Comparison of ENCODE assay signal across 26 cellular contexts in genomic region chr14:104818714-104819161, GRCh38. TPM values are rescaled to one million over a fixed set of nuclear protein-coding genes. Genes with fewer than 3 reads are reported as not detected.
A peak's percentile ranks its signal among the peaks of the same experiment; 100 is the strongest.
DNase-seq lines count a peak whose midpoint lies in the region; ATAC-seq and TF ChIP-seq lines count a peak whose summit lies in the region.
"Had no signal": no experiment of that assay in that cellular context is flagged by ENCODE, and none has a peak within 500 bp of the region (broad histone marks: within the 10 kb centered on the region; RNA-seq: fewer than 3 reads in every experiment).

No MANE protein-coding gene starts in this region.

- peaks cover 0 to 40% (median 23%) of the 10 kb centered on the region in 12 donors for H3K4me1 ChIP-seq in heart left ventricle
- peaks cover 18% of the 10 kb centered on the region for H3K4me1 ChIP-seq in mucosa of descending colon (ENCODE audit: low read depth)
- H3K4me1 ChIP-seq in upper lobe of right lung: peaks cover 21% of the 10 kb centered on the region

- TF ChIP-seq POLR2A in heart left ventricle (IDR thresholded peaks at IDR 0.05): no peak
- peak; percentile 2; the same call in 1 of the 2 replicates for TF ChIP-seq POLR2A in Raji (IDR thresholded peaks at IDR 0.05; ENCODE audit: insufficient read depth, low read depth, low read length)

- peaks cover 0 to 3% (median 0%) of the 10 kb centered on the region in 12 donors for H3K9me3 ChIP-seq in heart left ventricle
- H3K9me3 ChIP-seq in mucosa of descending colon: no peaks in the 10 kb centered on the region
- no peaks in the 10 kb centered on the region for H3K9me3 ChIP-seq in upper lobe of right lung
- H3K9me3 ChIP-seq: adrenal gland, BLaER1, gastroesophageal sphincter had no signal

- no peak for TF ChIP-seq CTCF in heart left ventricle (IDR thresholded peaks at IDR 0.05)
- no peak for TF ChIP-seq CTCF in mucosa of descending colon (IDR thresholded peaks at IDR 0.05)
- no peak for TF ChIP-seq CTCF in upper lobe of right lung (IDR thresholded peaks at IDR 0.05)
- no peak for TF ChIP-seq CTCF in omental fat pad (IDR thresholded peaks at IDR 0.05)

- H3K36me3 ChIP-seq in heart left ventricle: peaks cover 0 to 4% (median 0%) of the 10 kb centered on the region in 9 donors
- no peaks in the 10 kb centered on the region for H3K36me3 ChIP-seq in mucosa of descending colon (ENCODE audit: low read depth)
- H3K36me3 ChIP-seq in upper lobe of right lung: no peaks in the 10 kb centered on the region
- H3K36me3 ChIP-seq: adrenal gland had no signal

- intact Hi-C loops in heart left ventricle (cut with DNase I) (no loop called here), Right ventricle myocardium inferior (cut with DNase I) (no loop called here), mucosa of descending colon (cut with DNase I, micrococcal nuclease) (no loop called here), upper lobe of right lung (cut with DNase I) (no loop called here)

- peak in 3 of 5 donors; percentile 3 to 22 (median 14) for DNase-seq in heart left ventricle
- DNase-seq in Right ventricle myocardium inferior (ENCODE audit: missing footprints): no peak
- peak in 2 of 3 donors; percentile 13 to 44 for DNase-seq in mucosa of descending colon
- peak; percentile 65 for DNase-seq in upper lobe of right lung
- no peak for DNase-seq in omental fat pad (ENCODE audit: low spot score)
- no peak for DNase-seq in DMS153 (lab: John Stamatoyannopoulos, UW)
- DNase-seq: activated CD4-positive, alpha-beta T cell treated with anti-CD3 and anti-CD28 coated beads for 1 hour; activated gamma-delta T cell; DMS79; GDM1; HCEC 1CT; hippocampal formation; KBM-7; mammary epithelial cell; NCI-H2029; NCI-H2227 treated with DMSO at 0.1 percent for 48 hours; NCI-H526 treated with DMSO at 0.1 percent for 48 hours; PC-3; SIG-M5; stimulated activated CD4-positive, alpha-beta T cell treated with anti-CD3 and anti-CD28 coated beads, Interleukin-4, amount 100 ng/mL, for 1 hour had no signal

- H3K27me3 ChIP-seq in heart left ventricle: no peaks in the 10 kb centered on the region
- no peaks in the 10 kb centered on the region for H3K27me3 ChIP-seq in upper lobe of right lung
- H3K27me3 ChIP-seq: adrenal gland, BLaER1, gastroesophageal sphincter, tibial nerve had no signal

- WGBS in heart left ventricle, 4 donors: 87 to 96% (median 90%) methylated on average over 9 of the region's 9 CpGs

- ATAC-seq in heart left ventricle (no peak), Right ventricle myocardium inferior (no peak), mucosa of descending colon (no peak), upper lobe of right lung (no peak), omental fat pad (ENCODE audit: low FRiP score) (no peak)
- ATAC-seq: gastroesophageal sphincter, left colon, PC-3 had no signal

- no peak overlapping the region for H3K4me3 ChIP-seq in heart left ventricle
- H3K4me3 ChIP-seq in mucosa of descending colon: no peak overlapping the region
- H3K4me3 ChIP-seq in upper lobe of right lung: no peak overlapping the region
- H3K4me3 ChIP-seq: adrenal gland, BLaER1, gastroesophageal sphincter, tibial nerve had no signal

- H3K27ac ChIP-seq in heart left ventricle: no peak overlapping the region
- H3K27ac ChIP-seq in upper lobe of right lung: no peak overlapping the region
- H3K27ac ChIP-seq: adrenal gland, gastroesophageal sphincter, tibial nerve had no signal

RNA-seq across cellular contexts. Expression of gene ZBTB42, which starts 17.8 kb away (rescaled TPM):
- total RNA-seq in heart left ventricle (10 to 100 TPM in 3 of 9 donors, 1 to 10 TPM in 6; 4.9 to 12.9 (median 7.4) TPM), Right ventricle myocardium inferior (5.6 TPM), mucosa of descending colon (10 to 100 TPM in 1 of 3 donors, 1 to 10 TPM in 2; 6.5 to 10.6 (median 7.8) TPM), upper lobe of right lung (12.3 TPM), omental fat pad (1 to 10 TPM; 3.0 to 8.0 (median 6.3) TPM)
- 10 to 100 TPM in 1 of 2 donors, 1 to 10 TPM in 1; 4.2 to 12.3 TPM for polyA plus RNA-seq in heart left ventricle

RNA-seq across cellular contexts. Expression of gene AKT1, which starts 23.2 kb away (rescaled TPM):
- total RNA-seq in heart left ventricle: 100 to 1,000 TPM; 115 to 173 (median 143) TPM
- polyA plus RNA-seq in heart left ventricle: 100 to 1,000 TPM; 108 to 129 TPM
- 134 TPM for total RNA-seq in Right ventricle myocardium inferior
- 100 to 1,000 TPM; 122 to 176 (median 128) TPM for total RNA-seq in mucosa of descending colon
- total RNA-seq in upper lobe of right lung: 174 TPM
- 100 to 1,000 TPM; 104 to 121 (median 107) TPM for total RNA-seq in omental fat pad

RNA-seq across cellular contexts. Expression of gene CEP170B, which starts 46.3 kb away (rescaled TPM):
- total RNA-seq in heart left ventricle (10 to 100 TPM in 8 of 9 donors, 1 to 10 TPM in 1; 9.1 to 21.9 (median 12.5) TPM), Right ventricle myocardium inferior (10.5 TPM), mucosa of descending colon (10 to 100 TPM; 66.8 to 89.9 (median 69.9) TPM), upper lobe of right lung (30.3 TPM), omental fat pad (10 to 100 TPM in 3 of 4 donors, 1 to 10 TPM in 1; 5.5 to 29.3 (median 13.0) TPM)
- 10 to 100 TPM in 1 of 2 donors, 1 to 10 TPM in 1; 7.5 to 17.9 TPM for polyA plus RNA-seq in heart left ventricle

Comparison
In these comparisons a context has a peak if more than half of its experiments do, and no peak if none do; other contexts are left out.
1. DNase-seq: peak in heart left ventricle (3 of 5), mucosa of descending colon (2 of 3) and upper lobe of right lung (single experiment); none in Right ventricle myocardium inferior (single experiment), omental fat pad (single experiment) and DMS153 (single experiment).